1 cellular context compared by ENCODE assay signal in genomic region chr2:237701859-237702370, GRCh38.
TF ChIP-seq lines count a peak whose summit lies in the region.

No MANE protein-coding gene starts in this region.

TF ChIP-seq in GM12878, 131 proteins besides CTCF, POLR2A, EP300 and RAD21 (continued from another document):
- no peak for TF ChIP-seq ATF2 (IDR thresholded peaks at IDR 0.05; ENCODE audit: low read length)
- TF ChIP-seq, protein P1, sequence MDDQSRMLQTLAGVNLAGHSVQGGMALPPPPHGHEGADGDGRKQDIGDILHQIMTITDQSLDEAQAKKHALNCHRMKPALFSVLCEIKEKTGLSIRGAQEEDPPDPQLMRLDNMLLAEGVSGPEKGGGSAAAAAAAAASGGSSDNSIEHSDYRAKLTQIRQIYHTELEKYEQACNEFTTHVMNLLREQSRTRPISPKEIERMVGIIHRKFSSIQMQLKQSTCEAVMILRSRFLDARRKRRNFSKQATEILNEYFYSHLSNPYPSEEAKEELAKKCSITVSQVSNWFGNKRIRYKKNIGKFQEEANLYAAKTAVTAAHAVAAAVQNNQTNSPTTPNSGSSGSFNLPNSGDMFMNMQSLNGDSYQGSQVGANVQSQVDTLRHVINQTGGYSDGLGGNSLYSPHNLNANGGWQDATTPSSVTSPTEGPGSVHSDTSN (IDR thresholded peaks at IDR 0.05; ENCODE audit: insufficient replicate concordance, low read depth, low read length) = no peak
- TF ChIP-seq, protein P2, sequence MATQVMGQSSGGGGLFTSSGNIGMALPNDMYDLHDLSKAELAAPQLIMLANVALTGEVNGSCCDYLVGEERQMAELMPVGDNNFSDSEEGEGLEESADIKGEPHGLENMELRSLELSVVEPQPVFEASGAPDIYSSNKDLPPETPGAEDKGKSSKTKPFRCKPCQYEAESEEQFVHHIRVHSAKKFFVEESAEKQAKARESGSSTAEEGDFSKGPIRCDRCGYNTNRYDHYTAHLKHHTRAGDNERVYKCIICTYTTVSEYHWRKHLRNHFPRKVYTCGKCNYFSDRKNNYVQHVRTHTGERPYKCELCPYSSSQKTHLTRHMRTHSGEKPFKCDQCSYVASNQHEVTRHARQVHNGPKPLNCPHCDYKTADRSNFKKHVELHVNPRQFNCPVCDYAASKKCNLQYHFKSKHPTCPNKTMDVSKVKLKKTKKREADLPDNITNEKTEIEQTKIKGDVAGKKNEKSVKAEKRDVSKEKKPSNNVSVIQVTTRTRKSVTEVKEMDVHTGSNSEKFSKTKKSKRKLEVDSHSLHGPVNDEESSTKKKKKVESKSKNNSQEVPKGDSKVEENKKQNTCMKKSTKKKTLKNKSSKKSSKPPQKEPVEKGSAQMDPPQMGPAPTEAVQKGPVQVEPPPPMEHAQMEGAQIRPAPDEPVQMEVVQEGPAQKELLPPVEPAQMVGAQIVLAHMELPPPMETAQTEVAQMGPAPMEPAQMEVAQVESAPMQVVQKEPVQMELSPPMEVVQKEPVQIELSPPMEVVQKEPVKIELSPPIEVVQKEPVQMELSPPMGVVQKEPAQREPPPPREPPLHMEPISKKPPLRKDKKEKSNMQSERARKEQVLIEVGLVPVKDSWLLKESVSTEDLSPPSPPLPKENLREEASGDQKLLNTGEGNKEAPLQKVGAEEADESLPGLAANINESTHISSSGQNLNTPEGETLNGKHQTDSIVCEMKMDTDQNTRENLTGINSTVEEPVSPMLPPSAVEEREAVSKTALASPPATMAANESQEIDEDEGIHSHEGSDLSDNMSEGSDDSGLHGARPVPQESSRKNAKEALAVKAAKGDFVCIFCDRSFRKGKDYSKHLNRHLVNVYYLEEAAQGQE (IDR thresholded peaks at IDR 0.05; ENCODE audit: low read depth, low read length) = no peak
- TF ChIP-seq FOXM1 (IDR thresholded peaks at IDR 0.05; ENCODE audit: low read depth, low read length) = no peak
- TF ChIP-seq YBX1 (IDR thresholded peaks at IDR 0.05) = no peak
- no peak for TF ChIP-seq TCF7 (IDR thresholded peaks at IDR 0.05; ENCODE audit: borderline replicate concordance)
- no peak for TF ChIP-seq HDGF (IDR thresholded peaks at IDR 0.05)
- no peak for TF ChIP-seq SIN3A (IDR thresholded peaks at IDR 0.05; ENCODE audit: low read depth, low read length)
- no peak for TF ChIP-seq GABPA (IDR thresholded peaks at IDR 0.05; ENCODE audit: low read depth)
- TF ChIP-seq ZBED1 (IDR thresholded peaks at IDR 0.05; ENCODE audit: borderline replicate concordance) = no peak
- no peak for TF ChIP-seq STAT3 (IDR thresholded peaks at IDR 0.05; ENCODE audit: low read depth, low read length)
- TF ChIP-seq HCFC1 (IDR thresholded peaks at IDR 0.05; ENCODE audit: low read length) = no peak
